In genomic region chr3:143016321-143016972, GRCh38 we compare ENCODE assay signal across 1 cellular context.
TF ChIP-seq lines count a peak whose summit lies in the region.

No MANE protein-coding gene starts in this region.

TF ChIP-seq in GM12878, 131 proteins besides CTCF, POLR2A, EP300 and RAD21:
- peak; percentile 65 for TF ChIP-seq PKNOX1 (IDR thresholded peaks at IDR 0.05)
- TF ChIP-seq NRF1 (conservative IDR thresholded peaks at IDR 0.05; ENCODE audit: low read depth, low read length) = no peak
- TF ChIP-seq CEBPB (IDR thresholded peaks at IDR 0.05; ENCODE audit: borderline replicate concordance in 1 of 2, low read depth in 2 of 2, low read length in 2 of 2) = no peak
- TF ChIP-seq ATF2 (IDR thresholded peaks at IDR 0.05; ENCODE audit: low read length) = no peak
- 0 out of 2 replicates have a peak, but pooled peaks have one; percentile 10 for TF ChIP-seq ZNF592 (IDR thresholded peaks at IDR 0.05)
- no peak for TF ChIP-seq TARDBP (IDR thresholded peaks at IDR 0.05; ENCODE audit: borderline replicate concordance)
- no peak for TF ChIP-seq RCOR1 (conservative IDR thresholded peaks at IDR 0.05; ENCODE audit: low read depth, low read length)
- no peak for TF ChIP-seq MLLT1 (IDR thresholded peaks at IDR 0.05)
- peak; percentile 16; the same call in 1 of the 2 replicates for TF ChIP-seq SMC3 (IDR thresholded peaks at IDR 0.05; ENCODE audit: borderline replicate concordance, low read length)
- no peak for TF ChIP-seq WRNIP1 (IDR thresholded peaks at IDR 0.05; ENCODE audit: borderline replicate concordance, low read depth, low read length)
- no peak for TF ChIP-seq SUZ12 (IDR thresholded peaks at IDR 0.05; ENCODE audit: unreplicated experiment)
